ENCODE assay signal across 1 cellular context in the genomic region with DNA sequence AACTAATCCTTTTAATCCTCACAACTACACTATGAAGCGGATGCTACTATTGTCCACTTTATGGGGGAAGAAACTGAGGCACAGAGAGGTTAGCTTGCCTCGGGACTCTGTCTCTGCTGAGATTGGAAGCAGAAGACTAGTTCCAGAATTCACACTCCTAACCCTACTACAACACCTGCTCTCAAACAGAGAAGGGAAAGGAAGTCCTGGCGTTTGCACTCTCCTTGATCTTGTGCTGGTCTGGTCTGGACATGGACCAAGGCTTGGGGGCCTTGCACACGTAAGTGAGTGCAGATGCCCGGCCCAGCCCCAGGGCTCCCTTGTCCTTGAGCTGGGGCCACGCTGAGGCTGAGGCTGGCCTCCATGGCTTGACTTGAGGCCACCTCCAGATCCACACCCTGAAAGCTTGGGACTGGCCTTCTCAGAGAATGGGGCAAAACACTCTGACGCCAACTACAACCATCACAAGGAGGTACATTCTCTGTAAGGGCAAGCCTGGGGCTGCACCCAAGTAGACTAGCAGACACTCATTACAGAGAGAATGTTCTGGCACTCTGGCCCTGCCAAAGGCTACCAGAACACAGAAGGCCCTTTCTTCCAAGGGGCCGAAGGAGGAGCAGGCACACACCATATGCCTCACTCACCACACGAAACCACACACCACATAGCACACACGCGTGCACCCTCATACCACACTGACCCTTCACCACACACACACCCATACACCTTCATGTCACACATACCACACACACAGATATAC.
TF ChIP-seq lines count a peak whose summit lies in the region.

No MANE protein-coding gene starts in this region.

TF ChIP-seq in A549, 52 proteins besides CTCF, POLR2A, EP300 and RAD21:
- TF ChIP-seq SREBF2 (IDR thresholded peaks at IDR 0.05) (no peak), GATA3 (IDR thresholded peaks at IDR 0.05; ENCODE audit: borderline replicate concordance) (no peak), HOXB5 (CRISPR knock-in tag; IDR thresholded peaks at IDR 0.05) (peak; percentile 22; the same call in 1 of the 2 replicates)
